ENCODE assay signal across 25 cellular contexts in the genomic region with DNA sequence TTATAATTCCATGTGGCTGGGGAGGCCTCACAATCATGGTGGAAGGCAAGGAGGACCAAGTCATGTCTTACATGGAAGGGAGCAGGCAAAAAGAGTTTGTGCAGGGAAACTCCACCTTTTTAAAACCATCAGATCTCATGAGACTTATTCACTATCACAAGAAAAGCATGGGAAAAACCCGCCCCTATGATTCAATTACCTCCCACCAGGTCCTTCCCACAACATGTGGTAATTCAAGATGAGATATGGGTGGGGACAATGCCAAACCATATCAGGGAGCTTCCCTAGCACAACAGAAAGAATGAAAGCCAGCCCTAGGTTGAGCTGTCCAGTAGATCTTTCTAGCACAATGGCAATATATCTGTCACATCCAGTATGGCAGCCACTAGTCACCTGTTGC.
DNase-seq lines count a peak whose midpoint lies in the region; ATAC-seq and TF ChIP-seq lines count a peak whose summit lies in the region.
"Had no signal": no experiment of that assay in that cellular context is flagged by ENCODE, and none has a peak within 500 bp of the region (broad histone marks: within the 10 kb centered on the region; RNA-seq: fewer than 3 reads in every experiment).

No MANE protein-coding gene starts in this region.

- H4K20me1 ChIP-seq in neural progenitor cell (ENCODE audit: low read depth): no peaks in the 10 kb centered on the region

- peak overlapping the region; percentile 35 for H3K27ac Mint-ChIP-seq in neural progenitor cell
- H3K27ac Mint-ChIP-seq: CD4-positive, alpha-beta memory T cell had no signal

- peaks cover 12% of the 10 kb centered on the region for H3K4me1 Mint-ChIP-seq in neural progenitor cell
- H3K4me1 Mint-ChIP-seq: CD4-positive, alpha-beta memory T cell had no signal

- H2AFZ ChIP-seq in neural progenitor cell (replicated peaks): no peak overlapping the region

- DNase-seq in GM12865 (ENCODE audit: low read depth) (peak; percentile 39), NCI-H226 (peak; percentile 72), brain microvascular endothelial cell (peak; percentile 1), neural progenitor cell (ENCODE audit: low spot score) (no peak), COLO668 (lab: John Stamatoyannopoulos, UW; ENCODE audit: unreplicated experiment) (no peak), retina (no peak), A172 (ENCODE audit: low spot score) (no peak)
- DNase-seq: Caco-2; CD4-positive, alpha-beta memory T cell; DMS79; GOT3; HCEC 1CT; Kasumi-1; MV-4-11; NCI-H1105 treated with DMSO at 0.1 percent for 48 hours; NCI-H146; NCI-H1930; NCI-H2107; NCI-H446; NCI-H524 treated with DMSO at 0.1 percent for 48 hours; NCI-H774; PC-3 had no signal

- H3K27ac ChIP-seq in brain microvascular endothelial cell (no peak overlapping the region), neural progenitor cell (no peak overlapping the region)
- H3K27ac ChIP-seq: SJSA1 had no signal

- peaks cover 2% of the 10 kb centered on the region for H3K27me3 Mint-ChIP-seq in neural progenitor cell (ENCODE audit: insufficient read depth, low read depth)
- H3K27me3 Mint-ChIP-seq: CD4-positive, alpha-beta memory T cell had no signal

- no peak overlapping the region for H3K4me3 Mint-ChIP-seq in neural progenitor cell
- H3K4me3 Mint-ChIP-seq: CD4-positive, alpha-beta memory T cell had no signal

- ATAC-seq in HG02571 (IDR thresholded peaks at IDR 0.05; ENCODE audit: unreplicated experiment): no peak
- ATAC-seq: HepG2, PC-3 had no signal

- no peak for TF ChIP-seq CTCF in GM12865 (IDR thresholded peaks at IDR 0.05; ENCODE audit: insufficient read depth, low read depth, low read length, missing control alignments)
- no peak for TF ChIP-seq CTCF in brain microvascular endothelial cell (IDR thresholded peaks at IDR 0.05; ENCODE audit: low read depth, low read length, missing control alignments)
- TF ChIP-seq CTCF in neural progenitor cell (IDR thresholded peaks at IDR 0.05): no peak

- H3K27me3 ChIP-seq in brain microvascular endothelial cell (replicated peaks) (no peaks in the 10 kb centered on the region), neural progenitor cell (no peaks in the 10 kb centered on the region)
- H3K27me3 ChIP-seq: SJSA1 had no signal

- in situ Hi-C loops in brain microvascular endothelial cell (cut with HindIII; ENCODE audit: low pct_ligation_motif_present, low sequenced_read_pairs): no loop called here

- H3K4me1 ChIP-seq in neural progenitor cell: no peaks in the 10 kb centered on the region
- H3K4me1 ChIP-seq: Caco-2, SJSA1 had no signal

- H3K4me3 ChIP-seq in GM12865 (ENCODE audit: low read depth, low read length) (no peak overlapping the region), brain microvascular endothelial cell (ENCODE audit: low read depth, low read length) (no peak overlapping the region), neural progenitor cell (no peak overlapping the region)
- H3K4me3 ChIP-seq: SJSA1 had no signal

- H3K36me3 ChIP-seq in brain microvascular endothelial cell (replicated peaks): no peaks in the 10 kb centered on the region
- H3K36me3 ChIP-seq in neural progenitor cell: no peaks in the 10 kb centered on the region
- H3K36me3 ChIP-seq: SJSA1 had no signal

- no peaks in the 10 kb centered on the region for H3K36me3 Mint-ChIP-seq in neural progenitor cell
- H3K36me3 Mint-ChIP-seq: CD4-positive, alpha-beta memory T cell had no signal

- no peaks in the 10 kb centered on the region for H3K9me3 ChIP-seq in neural progenitor cell (ENCODE audit: low read depth)
- H3K9me3 ChIP-seq: Caco-2, SJSA1 had no signal

- H3K9ac ChIP-seq in neural progenitor cell: no peak overlapping the region

- H3K4me2 ChIP-seq in neural progenitor cell: no peak overlapping the region

- peaks cover 3% of the 10 kb centered on the region for H3K9me3 Mint-ChIP-seq in neural progenitor cell

- H3K79me2 ChIP-seq in neural progenitor cell (ENCODE audit: low read depth): no peaks in the 10 kb centered on the region

- no peaks in the 10 kb centered on the region for H3F3A ChIP-seq in neural progenitor cell (ENCODE audit: low read depth)

Comparison
In these comparisons a context has a peak if more than half of its experiments do, and no peak if none do; other contexts are left out.
1. DNase-seq: peak in GM12865 (single experiment), NCI-H226 (single experiment) and brain microvascular endothelial cell (single experiment); none in neural progenitor cell (single experiment), COLO668 (single experiment), retina (single experiment) and A172 (single experiment).